24 cellular contexts compared by ENCODE assay signal in the genomic region with DNA sequence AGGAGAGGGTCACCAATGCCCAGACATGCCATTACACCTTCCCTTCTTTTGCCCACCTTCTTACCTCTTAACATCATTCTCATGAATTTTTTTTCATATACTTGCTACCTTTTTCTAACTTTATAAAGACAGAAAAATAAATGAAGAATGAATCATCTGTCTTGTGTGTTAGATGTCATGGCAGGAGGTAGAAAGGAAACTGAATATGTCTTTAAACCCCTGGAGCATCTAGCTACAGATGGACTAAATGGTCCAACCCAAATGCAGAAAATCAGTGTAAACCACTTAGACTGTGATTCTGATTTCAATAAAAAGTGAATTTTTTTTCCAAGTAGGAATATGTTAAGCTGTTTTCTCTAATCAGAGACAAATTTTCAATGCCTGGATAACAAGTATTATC.
"Had no signal": no experiment of that assay in that cellular context is flagged by ENCODE, and none has a peak within 500 bp of the region (broad histone marks: within the 10 kb centered on the region; RNA-seq: fewer than 3 reads in every experiment).

No MANE protein-coding gene starts in this region.

- H3K27me3 Mint-ChIP-seq: activated naive CD8-positive, alpha-beta T cell; activated T-cell treated with anti-CD3 and anti-CD28 coated beads, Interleukin-2, amount 50 U/mL, for 24 hours; T-helper 17 cell had no signal

- H3K36me3 ChIP-seq: colonic mucosa, esophagus squamous epithelium, gastrocnemius medialis, left ventricle myocardium inferior, neutrophil, ovary, prostate gland, right atrium auricular region, upper lobe of left lung had no signal

- H3K27ac Mint-ChIP-seq: activated T-cell treated with anti-CD3 and anti-CD28 coated beads, Interleukin-2, amount 50 U/mL, for 24 hours; nephron had no signal

- H3K9me3 ChIP-seq: colonic mucosa, esophagus squamous epithelium, neutrophil, ovary, prostate gland had no signal

- H3K4me3 ChIP-seq: colonic mucosa, esophagus squamous epithelium, gastrocnemius medialis, left ventricle myocardium inferior, ovary, prostate gland, right atrium auricular region, upper lobe of left lung had no signal

- H3K27ac ChIP-seq: colonic mucosa, esophagus squamous epithelium, gastrocnemius medialis, left ventricle myocardium inferior, neutrophil, ovary, prostate gland, right atrium auricular region, upper lobe of left lung had no signal

- DNase-seq: activated CD4-positive, alpha-beta T cell treated with anti-CD3 and anti-CD28 coated beads, Interleukin-2, amount 50 U/mL, for 1 hour; activated CD8-positive, alpha-beta memory T cell treated with anti-CD3 and anti-CD28 coated beads for 24 hours; activated CD8-positive, alpha-beta memory T cell treated with anti-CD3 and anti-CD28 coated beads, Interleukin-2, amount 50 U/mL, for 4 hours; activated T-cell treated with anti-CD3 and anti-CD28 coated beads, Interleukin-2, amount 50 U/mL, for 24 hours; amygdala; colonic mucosa; esophagus squamous epithelium; gastrocnemius medialis; hippocampal formation; left ventricle myocardium inferior; mammary epithelial cell; midbrain; ovary; stimulated activated CD4-positive, alpha-beta T cell treated with anti-CD3 and anti-CD28 coated beads, Interleukin-12 subunit alpha, Interleukin-12 subunit beta, amount 100 ng/mL, for 4 hours; stimulated activated CD4-positive, alpha-beta T cell treated with anti-CD3 and anti-CD28 coated beads, Interleukin-4, amount 100 ng/mL, for 4 hours; stimulated activated naive CD8-positive, alpha-beta T cell treated with anti-CD3 and anti-CD28 coated beads, Interleukin-15, Interleukin-2, amounts not matched to agents 100 U/mL and 50 U/mL, for 24 hours; T-helper 17 cell; upper lobe of left lung had no signal

- ATAC-seq: gastrocnemius medialis; stimulated activated naive CD8-positive, alpha-beta T cell treated with anti-CD3 and anti-CD28 coated beads, Interleukin-15, Interleukin-2, amounts not matched to agents 100 U/mL and 50 U/mL, for 24 hours had no signal

- H3K4me1 ChIP-seq: colonic mucosa, esophagus squamous epithelium, left ventricle myocardium inferior, prostate gland, right atrium auricular region, upper lobe of left lung had no signal

- FAIRE-seq: bronchial epithelial cell had no signal

- H3K4me3 Mint-ChIP-seq: activated naive CD8-positive, alpha-beta T cell; activated T-cell treated with anti-CD3 and anti-CD28 coated beads, Interleukin-2, amount 50 U/mL, for 24 hours; nephron had no signal

- H3K27me3 ChIP-seq: colonic mucosa, esophagus squamous epithelium, gastrocnemius medialis, ovary, right atrium auricular region, upper lobe of left lung had no signal
